Comparison of ENCODE assay signal across 9 cellular contexts in the genomic region with DNA sequence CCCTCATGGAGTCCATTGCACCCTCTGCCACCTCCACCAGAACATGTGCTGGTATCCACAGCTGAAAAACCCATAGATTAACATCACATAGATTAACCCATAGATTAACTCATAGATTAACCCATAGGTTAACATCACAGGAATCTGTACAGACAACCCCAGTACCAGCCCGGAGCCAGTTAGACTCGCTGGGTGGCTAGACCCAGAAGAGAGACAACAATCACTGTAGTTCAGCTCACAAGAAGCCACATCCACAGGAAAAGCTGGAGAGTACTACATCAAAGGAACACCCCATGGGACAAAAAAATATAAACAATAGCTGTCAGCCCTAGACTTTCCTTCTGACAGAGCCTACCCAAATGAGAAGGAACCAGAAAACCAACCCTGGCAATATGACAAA. TPM values are rescaled to one million over a fixed set of nuclear protein-coding genes. Genes with fewer than 3 reads are reported as not detected.
DNase-seq lines count a peak whose midpoint lies in the region; ATAC-seq and TF ChIP-seq lines count a peak whose summit lies in the region.
"Had no signal": no experiment of that assay in that cellular context is flagged by ENCODE, and none has a peak within 500 bp of the region (broad histone marks: within the 10 kb centered on the region; RNA-seq: fewer than 3 reads in every experiment).

No MANE protein-coding gene starts in this region.

- intact Hi-C loops in ascending aorta (cut with DNase I), result no loop called here
- intact Hi-C loops in left colon (cut with DNase I, micrococcal nuclease), result no loop called here

- peaks cover 5% of the 10 kb centered on the region for H3K9me3 Mint-ChIP-seq in activated naive CD4-positive, alpha-beta T cell treated with anti-CD3 and anti-CD28 coated beads, Interleukin-2, amount 10 ng/mL, durations not matched to agents 7 days and 5 days
- no peaks in the 10 kb centered on the region for H3K9me3 Mint-ChIP-seq in activated CD4-positive, alpha-beta memory T cell treated with anti-CD3 and anti-CD28 coated beads, Interleukin-2, amount 10 ng/mL, durations not matched to agents 7 days and 5 days

- DNase-seq in activated naive CD4-positive, alpha-beta T cell treated with anti-CD3 and anti-CD28 coated beads, Interleukin-2, amount 10 ng/mL, durations not matched to agents 7 days and 5 days, result peak; percentile 61
- no peak for DNase-seq in activated naive CD4-positive, alpha-beta T cell treated with anti-CD3 and anti-CD28 coated beads, Interleukin-2, amount 50 U/mL, for 16 hours
- no peak for DNase-seq in activated CD4-positive, alpha-beta memory T cell treated with anti-CD3 and anti-CD28 coated beads, Interleukin-2, amount 10 ng/mL, durations not matched to agents 7 days and 5 days
- DNase-seq in stimulated activated CD4-positive, alpha-beta T cell treated with anti-CD3 and anti-CD28 coated beads, Interleukin-4, amount 100 ng/mL, for 1 hour, result no peak
- no peak for DNase-seq in ascending aorta (ENCODE audit: low spot score in 2 of 2)
- no peak for DNase-seq in left colon

- peaks cover 52% of the 10 kb centered on the region for H3K36me3 Mint-ChIP-seq in activated naive CD4-positive, alpha-beta T cell treated with anti-CD3 and anti-CD28 coated beads, Interleukin-2, amount 10 ng/mL, durations not matched to agents 7 days and 5 days
- peaks cover 55% of the 10 kb centered on the region for H3K36me3 Mint-ChIP-seq in activated CD4-positive, alpha-beta memory T cell treated with anti-CD3 and anti-CD28 coated beads, Interleukin-2, amount 10 ng/mL, durations not matched to agents 7 days and 5 days (ENCODE audit: low read depth)

- POLR2A ChIA-PET in activated CD4-positive, alpha-beta memory T cell treated with anti-CD3 and anti-CD28 coated beads, Interleukin-2, amount 10 ng/mL, durations not matched to agents 7 days and 5 days (lab: Charles Lee), result interaction anchor here (0.8 to 3.0 kb wide), 6 partner anchors 25 to 186 kb away, joined by 3 to 15 read pairs (median 5); a partner anchor contains a TSS

- peak overlapping the region; percentile 92 for H3K27ac Mint-ChIP-seq in activated naive CD4-positive, alpha-beta T cell treated with anti-CD3 and anti-CD28 coated beads, Interleukin-2, amount 10 ng/mL, durations not matched to agents 7 days and 5 days
- peak overlapping the region; percentile 60 for H3K27ac Mint-ChIP-seq in activated CD4-positive, alpha-beta memory T cell treated with anti-CD3 and anti-CD28 coated beads, Interleukin-2, amount 10 ng/mL, durations not matched to agents 7 days and 5 days

- CTCF ChIA-PET in activated naive CD4-positive, alpha-beta T cell treated with anti-CD3 and anti-CD28 coated beads, Interleukin-2, amount 10 ng/mL, durations not matched to agents 7 days and 5 days (lab: Charles Lee), result interaction anchor here (0.9 to 1.9 kb wide), 8 partner anchors 14 to 112 kb away, joined by 3 to 6 read pairs (median 4); no protein-coding TSS in a partner anchor
- CTCF ChIA-PET in activated CD4-positive, alpha-beta memory T cell treated with anti-CD3 and anti-CD28 coated beads, Interleukin-2, amount 10 ng/mL, durations not matched to agents 7 days and 5 days (lab: Charles Lee), result interaction anchor here (1.2 to 1.8 kb wide), 5 partner anchors 19 to 87 kb away, joined by 3 to 7 read pairs (median 4); no protein-coding TSS in a partner anchor

- peaks cover 17% of the 10 kb centered on the region for H3K27me3 ChIP-seq in iPS-20b (ENCODE audit: insufficient read depth, low read length)
- no peaks in the 10 kb centered on the region for H3K27me3 ChIP-seq in thymus (ENCODE audit: control insufficient read depth, insufficient read depth)
- no peaks in the 10 kb centered on the region for H3K27me3 ChIP-seq in ascending aorta
- H3K27me3 ChIP-seq: colonic mucosa had no signal

- H3K9me3 ChIP-seq in iPS-20b (ENCODE audit: insufficient read depth, low read depth, low read length) (no peaks in the 10 kb centered on the region), thymus (ENCODE audit: control insufficient read depth) (no peaks in the 10 kb centered on the region), ascending aorta (no peaks in the 10 kb centered on the region)
- H3K9me3 ChIP-seq: colonic mucosa had no signal

- peaks cover 88% of the 10 kb centered on the region for H3K4me1 Mint-ChIP-seq in activated naive CD4-positive, alpha-beta T cell treated with anti-CD3 and anti-CD28 coated beads, Interleukin-2, amount 10 ng/mL, durations not matched to agents 7 days and 5 days
- H3K4me1 Mint-ChIP-seq in activated CD4-positive, alpha-beta memory T cell treated with anti-CD3 and anti-CD28 coated beads, Interleukin-2, amount 10 ng/mL, durations not matched to agents 7 days and 5 days, result peaks cover 82% of the 10 kb centered on the region

- TF ChIP-seq CTCF in ascending aorta (IDR thresholded peaks at IDR 0.05), result no peak

- H3K27me3 Mint-ChIP-seq in activated naive CD4-positive, alpha-beta T cell treated with anti-CD3 and anti-CD28 coated beads, Interleukin-2, amount 10 ng/mL, durations not matched to agents 7 days and 5 days, result peaks cover 2% of the 10 kb centered on the region
- H3K27me3 Mint-ChIP-seq in activated CD4-positive, alpha-beta memory T cell treated with anti-CD3 and anti-CD28 coated beads, Interleukin-2, amount 10 ng/mL, durations not matched to agents 7 days and 5 days, result no peaks in the 10 kb centered on the region

- peak overlapping the region; percentile 44 for H3K4me3 Mint-ChIP-seq in activated naive CD4-positive, alpha-beta T cell treated with anti-CD3 and anti-CD28 coated beads, Interleukin-2, amount 10 ng/mL, durations not matched to agents 7 days and 5 days
- peak overlapping the region; percentile 5 for H3K4me3 Mint-ChIP-seq in activated CD4-positive, alpha-beta memory T cell treated with anti-CD3 and anti-CD28 coated beads, Interleukin-2, amount 10 ng/mL, durations not matched to agents 7 days and 5 days

- H3K36me3 ChIP-seq in iPS-20b (ENCODE audit: insufficient read depth, low read depth, low read length) (no peaks in the 10 kb centered on the region), thymus (ENCODE audit: control insufficient read depth, insufficient read depth) (no peaks in the 10 kb centered on the region), ascending aorta (no peaks in the 10 kb centered on the region)
- H3K36me3 ChIP-seq: colonic mucosa had no signal

- H3K27ac ChIP-seq in iPS-20b (ENCODE audit: low read length) (peak overlapping the region; percentile 29), thymus (ENCODE audit: low read depth) (peak overlapping the region; percentile 31), ascending aorta (no peak overlapping the region)

- peak overlapping the region; percentile 3; the same call in 1 of the 2 replicates for H3K9ac ChIP-seq in iPS-20b (ENCODE audit: low read depth, low read length)

- no peak for ATAC-seq in left colon

- H3K4me1 ChIP-seq in iPS-20b (ENCODE audit: insufficient read depth, low read length) (peaks cover 34% of the 10 kb centered on the region), thymus (ENCODE audit: control insufficient read depth, insufficient read depth, low read length) (peaks cover 9% of the 10 kb centered on the region), ascending aorta (peaks cover 0 to 16% of the 10 kb centered on the region in 2 donors)

- H3K4me3 ChIP-seq in iPS-20b (ENCODE audit: low read length) (no peak overlapping the region), thymus (ENCODE audit: low read length) (no peak overlapping the region), ascending aorta (no peak overlapping the region)
- H3K4me3 ChIP-seq: colonic mucosa had no signal

- 39% methylated on average over 2 of the region's 2 CpGs for WGBS in thymus

RNA-seq across cellular contexts. Expression of a gene that starts 25.1 kb away (rescaled TPM):
- total RNA-seq in activated CD4-positive, alpha-beta memory T cell treated with anti-CD3 and anti-CD28 coated beads, Interleukin-2, amount 10 ng/mL, durations not matched to agents 7 days and 5 days, result 10 to 100 TPM; 50.0 to 51.3 TPM
- polyA plus RNA-seq in thymus, result 29.5 TPM
- total RNA-seq in ascending aorta (6.5 TPM), left colon (1 to 10 TPM; 3.5 to 4.7 TPM)

RNA-seq across cellular contexts. Expression of a gene that starts 36.3 kb away (rescaled TPM):
- total RNA-seq in activated CD4-positive, alpha-beta memory T cell treated with anti-CD3 and anti-CD28 coated beads, Interleukin-2, amount 10 ng/mL, durations not matched to agents 7 days and 5 days, result 10 to 100 TPM; 85.0 to 86.5 TPM
- polyA plus RNA-seq in thymus, result 120 TPM
- total RNA-seq in ascending aorta (14.0 TPM), left colon (100 to 1,000 TPM; 168 to 208 TPM)

Comparison
In these comparisons a context has a peak if more than half of its experiments do, and no peak if none do; other contexts are left out.
1. H3K27ac ChIP-seq: peak in iPS-20b (single experiment) and thymus (single experiment); none in ascending aorta (0 of 2).